Comparison of ENCODE assay signal across 35 cellular contexts in the genomic region with DNA sequence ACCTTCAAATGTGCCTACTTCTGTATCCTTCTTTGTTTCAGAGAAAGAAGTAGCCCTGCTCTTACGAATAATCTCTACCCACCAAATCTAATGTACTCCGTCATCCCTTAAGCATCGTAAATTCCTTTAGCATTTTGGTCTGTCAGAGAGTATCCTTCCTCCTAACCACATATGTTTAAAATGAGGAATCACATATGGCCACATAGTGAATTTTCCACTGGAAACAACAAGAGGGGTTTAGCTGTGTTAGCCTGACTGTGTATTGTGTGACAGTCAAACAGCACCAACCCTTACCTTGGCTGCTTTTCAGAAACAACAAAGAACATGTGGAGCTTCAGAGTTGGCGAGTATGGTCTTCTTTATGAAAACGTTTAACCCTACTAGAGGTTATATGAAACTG. TPM values are rescaled to one million over a fixed set of nuclear protein-coding genes. Genes with fewer than 3 reads are reported as not detected.
A peak's percentile ranks its signal among the peaks of the same experiment; 100 is the strongest.
DNase-seq lines count a peak whose midpoint lies in the region; ATAC-seq and TF ChIP-seq lines count a peak whose summit lies in the region.
"Had no signal": no experiment of that assay in that cellular context is flagged by ENCODE, and none has a peak within 500 bp of the region (broad histone marks: within the 10 kb centered on the region; RNA-seq: fewer than 3 reads in every experiment).

No MANE protein-coding gene starts in this region.

- TF ChIP-seq POLR2A in breast epithelium (IDR thresholded peaks at IDR 0.05): no peak

- H3K4me1 ChIP-seq in breast epithelium (no peaks in the 10 kb centered on the region), mammary epithelial cell (ENCODE audit: insufficient read depth, low read length) (no peaks in the 10 kb centered on the region), mesenchymal stem cell (ENCODE audit: control insufficient read depth, insufficient read depth, low read depth, low read length) (no peaks in the 10 kb centered on the region), urinary bladder (ENCODE audit: insufficient read depth) (no peaks in the 10 kb centered on the region), colonic mucosa (no peaks in the 10 kb centered on the region)
- H3K4me1 ChIP-seq: body of pancreas, spleen had no signal

- peaks cover 0 to 3% of the 10 kb centered on the region in 2 donors for H3K27me3 Mint-ChIP-seq in stimulated activated naive B cell treated with anti-CD40 and anti-IgM and Interleukin-4, amounts not matched to agents 10 μg/mL and 1 μg/mL and 100 μg/mL, for 72 hours
- H3K27me3 Mint-ChIP-seq: effector memory CD8-positive, alpha-beta T cell; naive B cell had no signal

- dilution Hi-C loops in mammary epithelial cell (cut with HindIII; ENCODE audit: low sequenced_read_pairs): no loop called here

- H3K4me2 ChIP-seq in mammary epithelial cell (ENCODE audit: insufficient read depth, low read depth, low read length): no peak overlapping the region
- no peak overlapping the region for H3K4me2 ChIP-seq in mesenchymal stem cell (ENCODE audit: low read length, poor library complexity, severe bottlenecking)

- H2BK120ac ChIP-seq in mesenchymal stem cell (ENCODE audit: low read depth, low read length): no peak overlapping the region

- H3K27ac ChIP-seq in breast epithelium (peak overlapping the region; percentile 52 to 77), mammary epithelial cell (ENCODE audit: insufficient read depth, low read depth, low read length) (no peak overlapping the region), mesenchymal stem cell (ENCODE audit: low read length, poor library complexity, severe bottlenecking) (no peak overlapping the region), urinary bladder (ENCODE audit: low read depth) (peak overlapping the region; percentile 16), colonic mucosa (no peak overlapping the region)
- H3K27ac ChIP-seq: body of pancreas, spleen had no signal

- H3K23ac ChIP-seq in mesenchymal stem cell (ENCODE audit: low read length in 2 of 2): no peak overlapping the region

- no peak overlapping the region for H3K9ac ChIP-seq in mammary epithelial cell (ENCODE audit: insufficient read depth, low read length)
- no peak overlapping the region for H3K9ac ChIP-seq in mesenchymal stem cell (ENCODE audit: low read length)
- no peak overlapping the region for H3K9ac ChIP-seq in colonic mucosa (ENCODE audit: low read depth in 2 of 2, low read length in 2 of 2)

- no peak overlapping the region for H2BK15ac ChIP-seq in mesenchymal stem cell (ENCODE audit: low read depth, poor library complexity, severe bottlenecking)

- no peak overlapping the region for H4K91ac ChIP-seq in mesenchymal stem cell (ENCODE audit: low read length)

- no peak overlapping the region for H3K4ac ChIP-seq in mesenchymal stem cell (ENCODE audit: low read depth in 1 of 2, low read length in 2 of 2)

- H3K4me3 ChIP-seq in breast epithelium (peak overlapping the region; percentile 9 to 47 (median 14)), mammary epithelial cell (replicated peaks in 1 of 3; ENCODE audit: insufficient read depth in 1 of 3, low read depth in 2 of 3, low read length in 3 of 3) (no peak overlapping the region), mesenchymal stem cell (ENCODE audit: insufficient read depth in 1 of 2, low read depth in 1 of 2, low read length in 2 of 2) (no peak overlapping the region), urinary bladder (ENCODE audit: low read depth, low read length) (peak overlapping the region; percentile 15), colonic mucosa (no peak overlapping the region)
- H3K4me3 ChIP-seq: body of pancreas, K562, spleen had no signal

- BruUV-seq in mammary epithelial cell (replicated peaks; lab: Mats Ljungman, UMichigan): no TSS peak

- CTCF ChIA-PET in mammary epithelial cell (lab: Charles Lee; ENCODE audit: low non-redundant PET): no interaction called here

- no peaks in the 10 kb centered on the region for H3K79me1 ChIP-seq in mesenchymal stem cell (replicated peaks; ENCODE audit: low read length, poor library complexity, severe bottlenecking)

- peak overlapping the region; percentile 85 for H2AK5ac ChIP-seq in mesenchymal stem cell (ENCODE audit: low read length, severe bottlenecking)

- no peaks in the 10 kb centered on the region for H3K36me3 Mint-ChIP-seq in stimulated activated naive B cell treated with anti-CD40 and anti-IgM and Interleukin-4, amounts not matched to agents 10 μg/mL and 1 μg/mL and 100 μg/mL, for 72 hours
- H3K36me3 Mint-ChIP-seq: CD8-positive, alpha-beta memory T cell; naive B cell; stimulated activated effector memory CD8-positive, alpha-beta T cell treated with anti-CD3 and anti-CD28 coated beads, Interleukin-12 subunit alpha, Interleukin-12 subunit beta, amount 100 ng/mL, for 72 hours had no signal

- peak overlapping the region in 1 of 2 experiments; percentile 43 for H3K18ac ChIP-seq in mesenchymal stem cell (ENCODE audit: low read depth in 1 of 2, low read length in 2 of 2)

- no peaks in the 10 kb centered on the region for H3K79me2 ChIP-seq in mammary epithelial cell (ENCODE audit: insufficient read depth, low read length)

- H2BK12ac ChIP-seq in mesenchymal stem cell (ENCODE audit: low read length in 2 of 2): no peak overlapping the region

- DNase-seq in breast epithelium (ENCODE audit: low spot score in 2 of 2): no peak
- DNase-seq in mammary epithelial cell: no peak
- peak; percentile 50 for DNase-seq in amniotic epithelial cell (ENCODE audit: low read depth)
- peak; percentile 42 for DNase-seq in mesenchymal stem cell
- no peak for DNase-seq in DMS114 treated with DMSO at 0.1 percent for 48 hours (lab: John Stamatoyannopoulos, UW; ENCODE audit: unreplicated experiment)
- no peak for DNase-seq in colonic mucosa
- DNase-seq in stimulated activated naive B cell treated with anti-CD40 and anti-IgM and Interleukin-4, amounts not matched to agents 10 μg/mL and 1 μg/mL and 100 μg/mL, for 72 hours: no peak
- DNase-seq: 8988T; activated CD8-positive, alpha-beta memory T cell treated with anti-CD3 and anti-CD28 coated beads for 24 hours; activated gamma-delta T cell; activated naive CD8-positive, alpha-beta T cell treated with anti-CD3 and anti-CD28 coated beads, Interleukin-2, amount 50 U/mL, for 24 hours; activated T-cell treated with anti-CD3 and anti-CD28 coated beads, Interleukin-2, amount 50 U/mL, for 1 hour; AML-193; body of pancreas; CD8-positive, alpha-beta memory T cell; DMS153; effector memory CD8-positive, alpha-beta T cell; GDM1; HFFc6; islet precursor cell; naive B cell; NCI-H1417 treated with DMSO at 0.1 percent for 48 hours; NCI-H2107; occipital lobe; retina; SIG-M5; spleen; stimulated activated CD4-positive, alpha-beta T cell treated with anti-CD3 and anti-CD28 coated beads, Interleukin-2, amount 100 ng/mL, for 48 hours; T-helper 1 cell had no signal

- intact Hi-C loops in breast epithelium (cut with DNase I; ENCODE audit: low total_unique reads) (no loop called here), mammary epithelial cell (cut with micrococcal nuclease) (no loop called here), colonic mucosa (cut with DNase I) (no loop called here)

- H3K9me3 ChIP-seq in breast epithelium: no peaks in the 10 kb centered on the region
- H3K9me3 ChIP-seq in mammary epithelial cell (replicated peaks; ENCODE audit: insufficient read depth, low read length): no peaks in the 10 kb centered on the region
- H3K9me3 ChIP-seq in mesenchymal stem cell (ENCODE audit: control insufficient read depth, low read length): no peaks in the 10 kb centered on the region
- no peaks in the 10 kb centered on the region for H3K9me3 ChIP-seq in colonic mucosa
- H3K9me3 ChIP-seq: body of pancreas, spleen had no signal

- H3K14ac ChIP-seq in mesenchymal stem cell (ENCODE audit: low read length in 2 of 2): no peak overlapping the region

- H3K36me3 ChIP-seq in breast epithelium (no peaks in the 10 kb centered on the region), mammary epithelial cell (ENCODE audit: insufficient read depth, low read length) (no peaks in the 10 kb centered on the region), mesenchymal stem cell (ENCODE audit: control insufficient read depth in 1 of 2, insufficient read depth in 2 of 2, low read depth in 1 of 2, low read length in 2 of 2) (peaks cover 0 to 12% of the 10 kb centered on the region in 2 experiments), urinary bladder (ENCODE audit: insufficient read depth) (no peaks in the 10 kb centered on the region), colonic mucosa (no peaks in the 10 kb centered on the region)
- H3K36me3 ChIP-seq: spleen had no signal

- H2BK5ac ChIP-seq in mesenchymal stem cell (ENCODE audit: low read depth, low read length, poor library complexity, severe bottlenecking): no peak overlapping the region

- no peaks in the 10 kb centered on the region for H3K9me3 Mint-ChIP-seq in stimulated activated naive B cell treated with anti-CD40 and anti-IgM and Interleukin-4, amounts not matched to agents 10 μg/mL and 1 μg/mL and 100 μg/mL, for 72 hours
- H3K9me3 Mint-ChIP-seq: activated naive CD8-positive, alpha-beta T cell treated with anti-CD3 and anti-CD28 coated beads, Interleukin-2, amount 50 U/mL, for 24 hours; effector memory CD8-positive, alpha-beta T cell; HFFc6; naive B cell; stimulated activated effector memory CD8-positive, alpha-beta T cell treated with anti-CD3 and anti-CD28 coated beads, Interleukin-12 subunit alpha, Interleukin-12 subunit beta, amount 100 ng/mL, for 72 hours had no signal

- no peak overlapping the region for H2AFZ ChIP-seq in mammary epithelial cell (ENCODE audit: low read depth, low read length)
- no peak overlapping the region for H2AFZ ChIP-seq in mesenchymal stem cell (ENCODE audit: low read depth, low read length)

- ATAC-seq in stimulated activated naive B cell treated with anti-CD40 and anti-IgM and Interleukin-4, amounts not matched to agents 10 μg/mL and 1 μg/mL and 100 μg/mL, for 72 hours (replicated peaks): no peak
- ATAC-seq: activated naive CD8-positive, alpha-beta T cell treated with anti-CD3 and anti-CD28 coated beads, Interleukin-2, amount 50 U/mL, for 24 hours; body of pancreas; effector memory CD8-positive, alpha-beta T cell; K562; stimulated activated effector memory CD8-positive, alpha-beta T cell treated with anti-CD3 and anti-CD28 coated beads, Interleukin-12 subunit alpha, Interleukin-12 subunit beta, amount 100 ng/mL, for 72 hours had no signal

- 96% methylated on average over 4 of the region's 5 CpGs for WGBS in mammary epithelial cell (ENCODE audit: low coverage, missing lambda C conversion rate)
- WGBS in mesenchymal stem cell: 45% methylated on average over 3 of the region's 5 CpGs
- 50% methylated on average over 5 of the region's 5 CpGs for WGBS in urinary bladder

- no peaks in the 10 kb centered on the region for H3K4me1 Mint-ChIP-seq in stimulated activated naive B cell treated with anti-CD40 and anti-IgM and Interleukin-4, amounts not matched to agents 10 μg/mL and 1 μg/mL and 100 μg/mL, for 72 hours
- H3K4me1 Mint-ChIP-seq: activated naive CD8-positive, alpha-beta T cell treated with anti-CD3 and anti-CD28 coated beads, Interleukin-2, amount 50 U/mL, for 24 hours; CD8-positive, alpha-beta memory T cell; naive B cell; stimulated activated effector memory CD8-positive, alpha-beta T cell treated with anti-CD3 and anti-CD28 coated beads, Interleukin-12 subunit alpha, Interleukin-12 subunit beta, amount 100 ng/mL, for 72 hours had no signal

- H4K20me1 ChIP-seq in mammary epithelial cell (ENCODE audit: insufficient read depth, low read length): no peaks in the 10 kb centered on the region

- H4K8ac ChIP-seq in mesenchymal stem cell (ENCODE audit: low read length): no peak overlapping the region

- TF ChIP-seq CTCF in breast epithelium (IDR thresholded peaks at IDR 0.05) (no peak), mammary epithelial cell (conservative IDR thresholded peaks at IDR 0.05 in 1 of 2, IDR thresholded peaks at IDR 0.05 in 1 of 2; ENCODE audit: extremely low read depth in 1 of 2, insufficient read depth in 1 of 2, low read depth in 1 of 2, low read length in 2 of 2) (no peak), colonic mucosa (IDR thresholded peaks at IDR 0.05) (no peak)

- in situ Hi-C loops in mammary epithelial cell (cut with MboI; ENCODE audit: low sequenced_read_pairs in 2 of 2): loop anchor here (10.0 kb wide), 1 partner anchor 121 kb away; no protein-coding TSS in a partner anchor

- no peak overlapping the region for H3K27ac Mint-ChIP-seq in stimulated activated naive B cell treated with anti-CD40 and anti-IgM and Interleukin-4, amounts not matched to agents 10 μg/mL and 1 μg/mL and 100 μg/mL, for 72 hours
- H3K27ac Mint-ChIP-seq: activated naive CD8-positive, alpha-beta T cell treated with anti-CD3 and anti-CD28 coated beads, Interleukin-2, amount 50 U/mL, for 24 hours; CD8-positive, alpha-beta memory T cell; effector memory CD8-positive, alpha-beta T cell; HFFc6; naive B cell; stimulated activated effector memory CD8-positive, alpha-beta T cell treated with anti-CD3 and anti-CD28 coated beads, Interleukin-12 subunit alpha, Interleukin-12 subunit beta, amount 100 ng/mL, for 72 hours had no signal

- H3K27me3 ChIP-seq in breast epithelium: no peaks in the 10 kb centered on the region
- H3K27me3 ChIP-seq in mammary epithelial cell (ENCODE audit: insufficient read depth, low read length): no peaks in the 10 kb centered on the region
- H3K27me3 ChIP-seq in mesenchymal stem cell (ENCODE audit: control insufficient read depth in 1 of 2, insufficient read depth in 1 of 2, low read length in 2 of 2): no peaks in the 10 kb centered on the region
- no peaks in the 10 kb centered on the region for H3K27me3 ChIP-seq in colonic mucosa
- H3K27me3 ChIP-seq: body of pancreas, spleen had no signal

- H3K4me3 Mint-ChIP-seq in stimulated activated naive B cell treated with anti-CD40 and anti-IgM and Interleukin-4, amounts not matched to agents 10 μg/mL and 1 μg/mL and 100 μg/mL, for 72 hours: no peak overlapping the region
- H3K4me3 Mint-ChIP-seq: activated naive CD8-positive, alpha-beta T cell treated with anti-CD3 and anti-CD28 coated beads, Interleukin-2, amount 50 U/mL, for 24 hours; CD8-positive, alpha-beta memory T cell; effector memory CD8-positive, alpha-beta T cell; HFFc6; naive B cell; stimulated activated effector memory CD8-positive, alpha-beta T cell treated with anti-CD3 and anti-CD28 coated beads, Interleukin-12 subunit alpha, Interleukin-12 subunit beta, amount 100 ng/mL, for 72 hours had no signal

RNA-seq across cellular contexts. Expression of a gene that starts 5.5 kb away (rescaled TPM):
- total RNA-seq in breast epithelium (100 to 1,000 TPM; 180 to 449 (median 183) TPM), mammary epithelial cell (1 to 10 TPM in 1 of 2 donors, not detected in 1; 1.5 TPM), urinary bladder (2,635 TPM), colonic mucosa (100 to 1,000 TPM in 1 of 2 donors, 10 to 100 TPM in 1; 26.1 to 102 TPM)
- polyA plus RNA-seq in mammary epithelial cell (not detected), urinary bladder (745 TPM)
- not detected for polyA minus RNA-seq in mammary epithelial cell
- polyA plus RNA-seq in mesenchymal stem cell (2013, experiment 1 of 2): 1,035 TPM
- 1,084 TPM for polyA plus RNA-seq in mesenchymal stem cell (2013, experiment 2 of 2)
- total RNA-seq: CD8-positive, alpha-beta memory T cell; MCF 10A had no signal
- polyA plus RNA-seq: CD8-positive, alpha-beta memory T cell; K562 had no signal

RNA-seq across cellular contexts. Expression of a gene that starts 48.0 kb away (rescaled TPM):
- total RNA-seq in breast epithelium (under 1 TPM in 2 of 3 donors, not detected in 1; 0.15 to 0.33 TPM), mammary epithelial cell (not detected), urinary bladder (1.1 TPM), colonic mucosa (not detected)
- polyA plus RNA-seq in mammary epithelial cell (not detected), urinary bladder (0.09 TPM)
- not detected for polyA minus RNA-seq in mammary epithelial cell
- 0.01 TPM for polyA plus RNA-seq in mesenchymal stem cell (2013, experiment 1 of 2)
- polyA plus RNA-seq in mesenchymal stem cell (2013, experiment 2 of 2): not detected
- total RNA-seq: body of pancreas; CD8-positive, alpha-beta memory T cell; HFFc6; K562; MCF 10A; NCI-H460; spleen had no signal
- polyA plus RNA-seq: CD8-positive, alpha-beta memory T cell; esophagus; K562; spleen had no signal

Comparison
In these comparisons a context has a peak if more than half of its experiments do, and no peak if none do; other contexts are left out.
1. H3K27ac ChIP-seq: peak in breast epithelium (2 of 2) and urinary bladder (single experiment); none in mammary epithelial cell (single experiment), mesenchymal stem cell (single experiment) and colonic mucosa (single experiment).
2. H3K4me3 ChIP-seq: peak in breast epithelium (3 of 3) and urinary bladder (single experiment); none in mammary epithelial cell (0 of 3), mesenchymal stem cell (0 of 2) and colonic mucosa (single experiment).
3. RNA of a gene that starts 5.5 kb away (total RNA-seq): 2,635 TPM in urinary bladder (single experiment), 180 to 449 TPM in breast epithelium and 26.1 to 102 TPM in colonic mucosa; 1.5 TPM in mammary epithelial cell; every median in the first group is over 10 times any median in the second.
4. DNase-seq: peak in amniotic epithelial cell (single experiment) and mesenchymal stem cell (single experiment); none in breast epithelium (0 of 2), mammary epithelial cell (single experiment), DMS114 treated with DMSO at 0.1 percent for 48 hours (single experiment), colonic mucosa (single experiment) and stimulated activated naive B cell treated with anti-CD40 and anti-IgM and Interleukin-4, amounts not matched to agents 10 μg/mL and 1 μg/mL and 100 μg/mL, for 72 hours (single experiment).